1 cellular context compared by ENCODE assay signal in genomic region chr14:21047378-21047781, GRCh38.
TF ChIP-seq lines count a peak whose summit lies in the region.

No MANE protein-coding gene starts in this region.

TF ChIP-seq in HepG2, 621 proteins besides CTCF, POLR2A, EP300 and RAD21:
- TF ChIP-seq MED1 (CRISPR knock-in tag; IDR thresholded peaks at IDR 0.05) (no peak), RNF2 (conservative IDR thresholded peaks at IDR 0.05; ENCODE audit: low read depth) (no peak), HMGXB3 (CRISPR knock-in tag; IDR thresholded peaks at IDR 0.05; ENCODE audit: borderline replicate concordance) (no peak), KLF13 (CRISPR knock-in tag; IDR thresholded peaks at IDR 0.05) (no peak), CREB1 (IDR thresholded peaks at IDR 0.05) (no peak), CREB1 (CRISPR knock-in tag; IDR thresholded peaks at IDR 0.05) (no peak), THRA (CRISPR knock-in tag; IDR thresholded peaks at IDR 0.05; ENCODE audit: borderline replicate concordance) (no peak), ZNF225 (CRISPR knock-in tag; IDR thresholded peaks at IDR 0.05) (no peak), CSRNP1 (CRISPR knock-in tag; IDR thresholded peaks at IDR 0.05) (no peak), ZFYVE20 (CRISPR knock-in tag; IDR thresholded peaks at IDR 0.05; ENCODE audit: borderline replicate concordance, low read depth) (no peak), ZNF282 (IDR thresholded peaks at IDR 0.05; ENCODE audit: partially characterized antibody) (no peak), SMAD9 (CRISPR knock-in tag; IDR thresholded peaks at IDR 0.05) (no peak), MLX (CRISPR knock-in tag; IDR thresholded peaks at IDR 0.05) (no peak), IKZF5 (CRISPR knock-in tag; IDR thresholded peaks at IDR 0.05) (no peak), NFRKB (IDR thresholded peaks at IDR 0.05) (no peak), ATF1 (CRISPR knock-in tag; IDR thresholded peaks at IDR 0.05) (no peak), FOXM1 (CRISPR knock-in tag; IDR thresholded peaks at IDR 0.05) (no peak)
